ENCODE assay signal across 1 cellular context in the genomic region with DNA sequence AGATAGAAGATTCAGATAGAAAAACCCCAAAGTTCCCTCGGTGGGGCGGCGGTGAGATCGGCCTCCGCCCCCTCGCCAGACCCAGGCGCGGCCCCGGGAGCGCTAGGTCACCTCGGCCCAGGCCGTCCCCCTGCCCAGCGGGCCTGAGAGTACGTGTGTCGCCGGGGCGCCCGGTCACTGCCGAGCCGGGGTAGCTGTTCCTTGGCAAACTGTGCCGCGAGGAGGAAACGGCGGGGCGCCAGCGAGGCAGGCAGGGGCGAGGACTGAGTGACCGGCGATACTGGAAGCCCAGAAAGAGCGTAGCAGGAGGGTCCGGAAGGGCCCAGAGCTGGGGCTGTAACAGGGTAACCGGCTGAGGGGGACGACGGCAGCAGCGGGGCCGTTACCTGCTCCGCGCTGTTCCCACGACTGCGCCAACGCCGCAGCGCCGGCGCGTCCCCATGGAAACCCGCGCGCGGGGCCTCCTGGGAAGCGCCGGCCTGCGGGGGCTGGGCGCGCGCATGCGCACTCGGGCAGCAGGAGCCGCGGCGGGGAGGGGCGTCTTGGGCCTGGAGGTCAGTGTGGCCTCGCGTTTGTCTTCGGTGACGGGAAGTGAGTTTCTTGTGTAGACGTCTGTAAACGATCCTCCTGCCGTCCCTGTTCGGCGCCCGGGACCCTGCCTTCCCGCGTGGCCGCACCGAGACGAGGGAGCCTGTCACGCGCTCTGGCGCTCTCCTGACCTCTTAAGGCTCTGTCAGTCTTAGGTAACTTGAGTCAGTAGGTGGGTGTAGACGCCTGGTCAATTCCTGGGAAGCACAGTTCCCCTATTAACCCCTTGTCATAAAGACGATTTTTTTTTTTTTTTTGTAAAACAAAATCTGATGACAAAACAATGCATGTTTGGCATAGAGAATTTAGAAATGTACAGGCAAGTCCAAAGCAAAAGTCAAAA.
TF ChIP-seq lines count a peak whose summit lies in the region.

A gene (minus strand): TSS at position 440 of the 931 bp plus-strand sequence. CDS start 17,285 bp downstream, outside the sequence.

TF ChIP-seq in GM12878, 131 proteins besides CTCF, POLR2A, EP300 and RAD21 (continued from another document):
- TF ChIP-seq, protein P1, sequence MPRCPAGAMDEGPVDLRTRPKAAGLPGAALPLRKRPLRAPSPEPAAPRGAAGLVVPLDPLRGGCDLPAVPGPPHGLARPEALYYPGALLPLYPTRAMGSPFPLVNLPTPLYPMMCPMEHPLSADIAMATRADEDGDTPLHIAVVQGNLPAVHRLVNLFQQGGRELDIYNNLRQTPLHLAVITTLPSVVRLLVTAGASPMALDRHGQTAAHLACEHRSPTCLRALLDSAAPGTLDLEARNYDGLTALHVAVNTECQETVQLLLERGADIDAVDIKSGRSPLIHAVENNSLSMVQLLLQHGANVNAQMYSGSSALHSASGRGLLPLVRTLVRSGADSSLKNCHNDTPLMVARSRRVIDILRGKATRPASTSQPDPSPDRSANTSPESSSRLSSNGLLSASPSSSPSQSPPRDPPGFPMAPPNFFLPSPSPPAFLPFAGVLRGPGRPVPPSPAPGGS (IDR thresholded peaks at IDR 0.05; ENCODE audit: borderline replicate concordance, insufficient read depth, low read depth, low read length, poor library complexity, severe bottlenecking): no peak
- TF ChIP-seq HDAC2 (IDR thresholded peaks at IDR 0.05) (no peak), JUNB (IDR thresholded peaks at IDR 0.05) (no peak), YBX1 (IDR thresholded peaks at IDR 0.05) (no peak), POLR2AphosphoS2 (IDR thresholded peaks at IDR 0.05; ENCODE audit: low read depth, low read length) (0 out of 2 replicates have a peak, but pooled peaks have one; percentile 62), EGR1 (IDR thresholded peaks at IDR 0.05; ENCODE audit: borderline replicate concordance in 1 of 2, low read depth in 2 of 2, low read length in 2 of 2) (peak in 1 of 2 experiments; percentile 92; a peak in 2 of 3 replicates), RAD51 (IDR thresholded peaks at IDR 0.05) (no peak), FOXM1 (IDR thresholded peaks at IDR 0.05; ENCODE audit: low read depth, low read length) (no peak), RCOR1 (conservative IDR thresholded peaks at IDR 0.05; ENCODE audit: low read depth, low read length) (no peak), CBX5 (IDR thresholded peaks at IDR 0.05; ENCODE audit: low read depth) (no peak), ZSCAN29 (IDR thresholded peaks at IDR 0.05) (peak; percentile 97), SUPT20H (IDR thresholded peaks at IDR 0.05; ENCODE audit: borderline replicate concordance, control insufficient read depth, low read depth, low read length) (no peak), CBX3 (IDR thresholded peaks at IDR 0.05; ENCODE audit: borderline replicate concordance, low read depth) (no peak), SIN3A (IDR thresholded peaks at IDR 0.05; ENCODE audit: low read depth, low read length) (peak; percentile 89), CHD2 (IDR thresholded peaks at IDR 0.05; ENCODE audit: borderline replicate concordance, low read depth, low read length) (peak; percentile 60), TARDBP (IDR thresholded peaks at IDR 0.05; ENCODE audit: borderline replicate concordance) (no peak), ESRRA (IDR thresholded peaks at IDR 0.05; ENCODE audit: low read length) (no peak), RFX5 (IDR thresholded peaks at IDR 0.05; ENCODE audit: low read depth, low read length) (peak; percentile 21; the same call in 1 of the 2 replicates), TAF1 (IDR thresholded peaks at IDR 0.05; ENCODE audit: borderline replicate concordance, low read depth, low read length) (peak; percentile 59; the same call in 1 of the 2 replicates), DPF2 (IDR thresholded peaks at IDR 0.05) (peak; percentile 70), ZNF274 (IDR thresholded peaks at IDR 0.05; ENCODE audit: insufficient read depth, insufficient read length) (no peak), ZNF217 (IDR thresholded peaks at IDR 0.05) (no peak), RELA (IDR thresholded peaks at IDR 0.05; ENCODE audit: borderline replicate concordance, partially characterized antibody) (peak; percentile 76), POLR2AphosphoS5 (IDR thresholded peaks at IDR 0.05; ENCODE audit: low read length) (peak; percentile 81), GATAD2B (conservative IDR thresholded peaks at IDR 0.05; ENCODE audit: low read depth) (peak; percentile 69; the same call in 1 of the 2 replicates), ETV6 (conservative IDR thresholded peaks at IDR 0.05 in 1 of 2, IDR thresholded peaks at IDR 0.05 in 1 of 2; ENCODE audit: borderline replicate concordance in 1 of 2, low read depth in 1 of 2) (no peak), MEF2B (IDR thresholded peaks at IDR 0.05; ENCODE audit: partially characterized antibody, poor library complexity, severe bottlenecking) (no peak)
- TF ChIP-seq, protein P2, sequence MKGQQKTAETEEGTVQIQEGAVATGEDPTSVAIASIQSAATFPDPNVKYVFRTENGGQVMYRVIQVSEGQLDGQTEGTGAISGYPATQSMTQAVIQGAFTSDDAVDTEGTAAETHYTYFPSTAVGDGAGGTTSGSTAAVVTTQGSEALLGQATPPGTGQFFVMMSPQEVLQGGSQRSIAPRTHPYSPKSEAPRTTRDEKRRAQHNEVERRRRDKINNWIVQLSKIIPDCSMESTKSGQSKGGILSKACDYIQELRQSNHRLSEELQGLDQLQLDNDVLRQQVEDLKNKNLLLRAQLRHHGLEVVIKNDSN (IDR thresholded peaks at IDR 0.05; ENCODE audit: borderline replicate concordance, extremely low read length, insufficient read depth, low read depth, low read length): no peak
- TF ChIP-seq, protein P3, sequence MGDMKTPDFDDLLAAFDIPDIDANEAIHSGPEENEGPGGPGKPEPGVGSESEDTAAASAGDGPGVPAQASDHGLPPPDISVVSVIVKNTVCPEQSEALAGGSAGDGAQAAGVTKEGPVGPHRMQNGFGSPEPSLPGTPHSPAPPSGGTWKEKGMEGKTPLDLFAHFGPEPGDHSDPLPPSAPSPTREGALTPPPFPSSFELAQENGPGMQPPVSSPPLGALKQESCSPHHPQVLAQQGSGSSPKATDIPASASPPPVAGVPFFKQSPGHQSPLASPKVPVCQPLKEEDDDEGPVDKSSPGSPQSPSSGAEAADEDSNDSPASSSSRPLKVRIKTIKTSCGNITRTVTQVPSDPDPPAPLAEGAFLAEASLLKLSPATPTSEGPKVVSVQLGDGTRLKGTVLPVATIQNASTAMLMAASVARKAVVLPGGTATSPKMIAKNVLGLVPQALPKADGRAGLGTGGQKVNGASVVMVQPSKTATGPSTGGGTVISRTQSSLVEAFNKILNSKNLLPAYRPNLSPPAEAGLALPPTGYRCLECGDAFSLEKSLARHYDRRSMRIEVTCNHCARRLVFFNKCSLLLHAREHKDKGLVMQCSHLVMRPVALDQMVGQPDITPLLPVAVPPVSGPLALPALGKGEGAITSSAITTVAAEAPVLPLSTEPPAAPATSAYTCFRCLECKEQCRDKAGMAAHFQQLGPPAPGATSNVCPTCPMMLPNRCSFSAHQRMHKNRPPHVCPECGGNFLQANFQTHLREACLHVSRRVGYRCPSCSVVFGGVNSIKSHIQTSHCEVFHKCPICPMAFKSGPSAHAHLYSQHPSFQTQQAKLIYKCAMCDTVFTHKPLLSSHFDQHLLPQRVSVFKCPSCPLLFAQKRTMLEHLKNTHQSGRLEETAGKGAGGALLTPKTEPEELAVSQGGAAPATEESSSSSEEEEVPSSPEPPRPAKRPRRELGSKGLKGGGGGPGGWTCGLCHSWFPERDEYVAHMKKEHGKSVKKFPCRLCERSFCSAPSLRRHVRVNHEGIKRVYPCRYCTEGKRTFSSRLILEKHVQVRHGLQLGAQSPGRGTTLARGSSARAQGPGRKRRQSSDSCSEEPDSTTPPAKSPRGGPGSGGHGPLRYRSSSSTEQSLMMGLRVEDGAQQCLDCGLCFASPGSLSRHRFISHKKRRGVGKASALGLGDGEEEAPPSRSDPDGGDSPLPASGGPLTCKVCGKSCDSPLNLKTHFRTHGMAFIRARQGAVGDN (IDR thresholded peaks at IDR 0.05): peak; percentile 89
- TF ChIP-seq, protein P4, sequence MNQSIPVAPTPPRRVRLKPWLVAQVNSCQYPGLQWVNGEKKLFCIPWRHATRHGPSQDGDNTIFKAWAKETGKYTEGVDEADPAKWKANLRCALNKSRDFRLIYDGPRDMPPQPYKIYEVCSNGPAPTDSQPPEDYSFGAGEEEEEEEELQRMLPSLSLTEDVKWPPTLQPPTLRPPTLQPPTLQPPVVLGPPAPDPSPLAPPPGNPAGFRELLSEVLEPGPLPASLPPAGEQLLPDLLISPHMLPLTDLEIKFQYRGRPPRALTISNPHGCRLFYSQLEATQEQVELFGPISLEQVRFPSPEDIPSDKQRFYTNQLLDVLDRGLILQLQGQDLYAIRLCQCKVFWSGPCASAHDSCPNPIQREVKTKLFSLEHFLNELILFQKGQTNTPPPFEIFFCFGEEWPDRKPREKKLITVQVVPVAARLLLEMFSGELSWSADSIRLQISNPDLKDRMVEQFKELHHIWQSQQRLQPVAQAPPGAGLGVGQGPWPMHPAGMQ (IDR thresholded peaks at IDR 0.05; ENCODE audit: borderline replicate concordance): no peak
- TF ChIP-seq, protein P5, sequence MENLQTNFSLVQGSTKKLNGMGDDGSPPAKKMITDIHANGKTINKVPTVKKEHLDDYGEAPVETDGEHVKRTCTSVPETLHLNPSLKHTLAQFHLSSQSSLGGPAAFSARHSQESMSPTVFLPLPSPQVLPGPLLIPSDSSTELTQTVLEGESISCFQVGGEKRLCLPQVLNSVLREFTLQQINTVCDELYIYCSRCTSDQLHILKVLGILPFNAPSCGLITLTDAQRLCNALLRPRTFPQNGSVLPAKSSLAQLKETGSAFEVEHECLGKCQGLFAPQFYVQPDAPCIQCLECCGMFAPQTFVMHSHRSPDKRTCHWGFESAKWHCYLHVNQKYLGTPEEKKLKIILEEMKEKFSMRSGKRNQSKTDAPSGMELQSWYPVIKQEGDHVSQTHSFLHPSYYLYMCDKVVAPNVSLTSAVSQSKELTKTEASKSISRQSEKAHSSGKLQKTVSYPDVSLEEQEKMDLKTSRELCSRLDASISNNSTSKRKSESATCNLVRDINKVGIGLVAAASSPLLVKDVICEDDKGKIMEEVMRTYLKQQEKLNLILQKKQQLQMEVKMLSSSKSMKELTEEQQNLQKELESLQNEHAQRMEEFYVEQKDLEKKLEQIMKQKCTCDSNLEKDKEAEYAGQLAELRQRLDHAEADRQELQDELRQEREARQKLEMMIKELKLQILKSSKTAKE (IDR thresholded peaks at IDR 0.05; ENCODE audit: low read depth, poor library complexity, severe bottlenecking): no peak
- TF ChIP-seq, protein P6, sequence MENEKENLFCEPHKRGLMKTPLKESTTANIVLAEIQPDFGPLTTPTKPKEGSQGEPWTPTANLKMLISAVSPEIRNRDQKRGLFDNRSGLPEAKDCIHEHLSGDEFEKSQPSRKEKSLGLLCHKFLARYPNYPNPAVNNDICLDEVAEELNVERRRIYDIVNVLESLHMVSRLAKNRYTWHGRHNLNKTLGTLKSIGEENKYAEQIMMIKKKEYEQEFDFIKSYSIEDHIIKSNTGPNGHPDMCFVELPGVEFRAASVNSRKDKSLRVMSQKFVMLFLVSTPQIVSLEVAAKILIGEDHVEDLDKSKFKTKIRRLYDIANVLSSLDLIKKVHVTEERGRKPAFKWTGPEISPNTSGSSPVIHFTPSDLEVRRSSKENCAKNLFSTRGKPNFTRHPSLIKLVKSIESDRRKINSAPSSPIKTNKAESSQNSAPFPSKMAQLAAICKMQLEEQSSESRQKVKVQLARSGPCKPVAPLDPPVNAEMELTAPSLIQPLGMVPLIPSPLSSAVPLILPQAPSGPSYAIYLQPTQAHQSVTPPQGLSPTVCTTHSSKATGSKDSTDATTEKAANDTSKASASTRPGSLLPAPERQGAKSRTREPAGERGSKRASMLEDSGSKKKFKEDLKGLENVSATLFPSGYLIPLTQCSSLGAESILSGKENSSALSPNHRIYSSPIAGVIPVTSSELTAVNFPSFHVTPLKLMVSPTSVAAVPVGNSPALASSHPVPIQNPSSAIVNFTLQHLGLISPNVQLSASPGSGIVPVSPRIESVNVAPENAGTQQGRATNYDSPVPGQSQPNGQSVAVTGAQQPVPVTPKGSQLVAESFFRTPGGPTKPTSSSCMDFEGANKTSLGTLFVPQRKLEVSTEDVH (IDR thresholded peaks at IDR 0.05; ENCODE audit: low read depth, partially characterized antibody): no peak
- TF ChIP-seq, protein P7, sequence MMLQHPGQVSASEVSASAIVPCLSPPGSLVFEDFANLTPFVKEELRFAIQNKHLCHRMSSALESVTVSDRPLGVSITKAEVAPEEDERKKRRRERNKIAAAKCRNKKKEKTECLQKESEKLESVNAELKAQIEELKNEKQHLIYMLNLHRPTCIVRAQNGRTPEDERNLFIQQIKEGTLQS (IDR thresholded peaks at IDR 0.05; ENCODE audit: borderline replicate concordance, extremely low read depth, low read depth, low read length): no peak
- TF ChIP-seq, protein P8, sequence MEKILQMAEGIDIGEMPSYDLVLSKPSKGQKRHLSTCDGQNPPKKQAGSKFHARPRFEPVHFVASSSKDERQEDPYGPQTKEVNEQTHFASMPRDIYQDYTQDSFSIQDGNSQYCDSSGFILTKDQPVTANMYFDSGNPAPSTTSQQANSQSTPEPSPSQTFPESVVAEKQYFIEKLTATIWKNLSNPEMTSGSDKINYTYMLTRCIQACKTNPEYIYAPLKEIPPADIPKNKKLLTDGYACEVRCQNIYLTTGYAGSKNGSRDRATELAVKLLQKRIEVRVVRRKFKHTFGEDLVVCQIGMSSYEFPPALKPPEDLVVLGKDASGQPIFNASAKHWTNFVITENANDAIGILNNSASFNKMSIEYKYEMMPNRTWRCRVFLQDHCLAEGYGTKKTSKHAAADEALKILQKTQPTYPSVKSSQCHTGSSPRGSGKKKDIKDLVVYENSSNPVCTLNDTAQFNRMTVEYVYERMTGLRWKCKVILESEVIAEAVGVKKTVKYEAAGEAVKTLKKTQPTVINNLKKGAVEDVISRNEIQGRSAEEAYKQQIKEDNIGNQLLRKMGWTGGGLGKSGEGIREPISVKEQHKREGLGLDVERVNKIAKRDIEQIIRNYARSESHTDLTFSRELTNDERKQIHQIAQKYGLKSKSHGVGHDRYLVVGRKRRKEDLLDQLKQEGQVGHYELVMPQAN (conservative IDR thresholded peaks at IDR 0.05): peak; percentile 93
- TF ChIP-seq, protein P9, sequence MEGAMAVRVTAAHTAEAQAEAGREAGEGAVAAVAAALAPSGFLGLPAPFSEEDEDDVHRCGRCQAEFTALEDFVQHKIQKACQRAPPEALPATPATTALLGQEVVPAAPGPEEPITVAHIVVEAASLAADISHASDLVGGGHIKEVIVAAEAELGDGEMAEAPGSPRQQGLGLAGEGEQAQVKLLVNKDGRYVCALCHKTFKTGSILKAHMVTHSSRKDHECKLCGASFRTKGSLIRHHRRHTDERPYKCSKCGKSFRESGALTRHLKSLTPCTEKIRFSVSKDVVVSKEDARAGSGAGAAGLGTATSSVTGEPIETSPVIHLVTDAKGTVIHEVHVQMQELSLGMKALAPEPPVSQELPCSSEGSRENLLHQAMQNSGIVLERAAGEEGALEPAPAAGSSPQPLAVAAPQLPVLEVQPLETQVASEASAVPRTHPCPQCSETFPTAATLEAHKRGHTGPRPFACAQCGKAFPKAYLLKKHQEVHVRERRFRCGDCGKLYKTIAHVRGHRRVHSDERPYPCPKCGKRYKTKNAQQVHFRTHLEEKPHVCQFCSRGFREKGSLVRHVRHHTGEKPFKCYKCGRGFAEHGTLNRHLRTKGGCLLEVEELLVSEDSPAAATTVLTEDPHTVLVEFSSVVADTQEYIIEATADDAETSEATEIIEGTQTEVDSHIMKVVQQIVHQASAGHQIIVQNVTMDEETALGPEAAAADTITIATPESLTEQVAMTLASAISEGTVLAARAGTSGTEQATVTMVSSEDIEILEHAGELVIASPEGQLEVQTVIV (IDR thresholded peaks at IDR 0.05; ENCODE audit: borderline replicate concordance, partially characterized antibody): no peak
